ENCODE assay signal across 8 cellular contexts in the genomic region with DNA sequence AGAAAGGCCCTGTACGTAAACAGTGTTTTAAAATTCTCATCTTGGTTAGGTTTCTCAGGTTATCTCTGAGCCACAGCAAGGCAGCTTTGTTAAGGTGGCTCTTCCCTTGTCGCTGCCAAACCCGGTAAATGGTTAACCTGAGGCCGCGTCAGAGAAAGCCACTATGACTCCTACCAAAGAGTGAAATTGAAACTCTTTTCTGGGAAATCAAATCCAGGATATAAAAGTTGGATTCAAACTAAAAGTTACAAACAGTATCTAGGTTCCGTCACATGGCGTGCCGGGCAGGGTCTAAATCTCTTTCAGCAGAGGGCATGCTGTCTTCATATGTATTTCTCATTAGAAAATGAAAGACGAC. TPM values are rescaled to one million over a fixed set of nuclear protein-coding genes. Genes with fewer than 3 reads are reported as not detected.
DNase-seq lines count a peak whose midpoint lies in the region; ATAC-seq lines count a peak whose summit lies in the region.

No MANE protein-coding gene starts in this region.

- no peaks in the 10 kb centered on the region for H3K9me3 Mint-ChIP-seq in CD8-positive, alpha-beta memory T cell

- no peaks in the 10 kb centered on the region for H3K9me3 ChIP-seq in CD8-positive, alpha-beta memory T cell (ENCODE audit: low read length)

- peak overlapping the region; percentile 96 to 100 (median 99) for H3K27ac Mint-ChIP-seq in CD8-positive, alpha-beta memory T cell

- POLR2A ChIA-PET in CD8-positive, alpha-beta memory T cell (lab: Charles Lee) = interaction anchor here (0.7 to 1.3 kb wide), 3 partner anchors 441 to 521 kb away, joined by 5 to 6 read pairs (median 6); a partner anchor contains a TSS

- CTCF ChIA-PET in CD8-positive, alpha-beta memory T cell (lab: Charles Lee) = interaction anchor here (0.9 to 1.6 kb wide), 3 partner anchors 12 to 444 kb away, joined by 3 to 6 read pairs (median 5); no protein-coding TSS in a partner anchor

- peak overlapping the region; percentile 85 for H3K4me3 ChIP-seq in CD8-positive, alpha-beta memory T cell (ENCODE audit: low read length)

- peaks cover 0 to 13% (median 6%) of the 10 kb centered on the region in 3 donors for H3K36me3 Mint-ChIP-seq in CD8-positive, alpha-beta memory T cell

- peak overlapping the region; percentile 95 for H3K27ac ChIP-seq in CD8-positive, alpha-beta memory T cell (ENCODE audit: low read depth, low read length)

- peak overlapping the region; percentile 94 to 100 (median 99) for H3K4me3 Mint-ChIP-seq in CD8-positive, alpha-beta memory T cell

- DNase-seq in CD8-positive, alpha-beta memory T cell = peak in 3 of 5 donors; percentile 17 to 70 (median 41)
- DNase-seq in T-helper 9 cell (peak; percentile 16), dermis blood vessel endothelial cell (peak; percentile 67), lung microvascular endothelial cell (ENCODE audit: low read depth in 2 of 2) (peak; percentile 77 to 84), SK-N-DZ (ENCODE audit: low spot score) (no peak)
- DNase-seq in stimulated activated CD8-positive, alpha-beta memory T cell treated with anti-CD3 and anti-CD28 coated beads, Interleukin-2, amount 100 ng/mL, for 48 hours (ENCODE audit: low read depth in 2 of 2) = peak; percentile 30 to 33

- peaks cover 40 to 65% (median 62%) of the 10 kb centered on the region in 3 donors for H3K4me1 Mint-ChIP-seq in CD8-positive, alpha-beta memory T cell

- ATAC-seq in GM19467 (IDR thresholded peaks at IDR 0.05; ENCODE audit: unreplicated experiment) (peak; percentile 52), HG03571 (IDR thresholded peaks at IDR 0.05; ENCODE audit: unreplicated experiment) (peak; percentile 46)

- no peaks in the 10 kb centered on the region for H3K27me3 ChIP-seq in CD8-positive, alpha-beta memory T cell (ENCODE audit: insufficient read depth, low read length, poor library complexity, severe bottlenecking)

- H3K27me3 Mint-ChIP-seq in CD8-positive, alpha-beta memory T cell = peaks cover 0 to 2% of the 10 kb centered on the region in 2 donors

- H3K36me3 ChIP-seq in CD8-positive, alpha-beta memory T cell (ENCODE audit: insufficient read depth, low read length) = no peaks in the 10 kb centered on the region

- peaks cover 34% of the 10 kb centered on the region for H3K4me1 ChIP-seq in CD8-positive, alpha-beta memory T cell (ENCODE audit: insufficient read depth, low read length)

RNA-seq across cellular contexts. Expression of a gene that starts 0.4 kb away (rescaled TPM):
- total RNA-seq in CD8-positive, alpha-beta memory T cell = 10 to 100 TPM; 13.1 to 14.9 TPM
- 7.2 TPM for polyA plus RNA-seq in CD8-positive, alpha-beta memory T cell
- 3.6 and 6.1 TPM in 2 replicates for total RNA-seq in dermis blood vessel endothelial cell
- total RNA-seq in lung microvascular endothelial cell = 1.1 and 1.8 TPM in 2 replicates
- 0.56 and 1.6 TPM in 2 replicates for polyA plus RNA-seq in SK-N-DZ (2014; cell fraction: cytosol; rRNA removed)
- polyA plus RNA-seq in SK-N-DZ (2014; cell fraction: nucleus; rRNA removed) = 0.18 and 0.59 TPM in 2 replicates
